In genomic region chr1:52925571-52926005, GRCh38 we compare ENCODE assay signal across 1 cellular context.
TF ChIP-seq lines count a peak whose summit lies in the region.

No MANE protein-coding gene starts in this region.

TF ChIP-seq in HepG2, 621 proteins besides CTCF, POLR2A, EP300 and RAD21 (continued from another document and continues in another):
- TF ChIP-seq MZF1 (CRISPR knock-in tag; IDR thresholded peaks at IDR 0.05; ENCODE audit: borderline replicate concordance) (no peak), MTERF4 (CRISPR knock-in tag; IDR thresholded peaks at IDR 0.05) (no peak), GZF1 (CRISPR knock-in tag; IDR thresholded peaks at IDR 0.05) (no peak), EZH2 (conservative IDR thresholded peaks at IDR 0.05; ENCODE audit: low read depth, low read length) (no peak), SRF (IDR thresholded peaks at IDR 0.05; ENCODE audit: low read depth, low read length) (no peak), ZNF512 (CRISPR knock-in tag; IDR thresholded peaks at IDR 0.05) (no peak), ZNF34 (CRISPR knock-in tag; IDR thresholded peaks at IDR 0.05; ENCODE audit: borderline replicate concordance) (no peak), RCOR2 (CRISPR knock-in tag; IDR thresholded peaks at IDR 0.05) (peak; percentile 80; the same call in 1 of the 2 replicates), IRX3 (CRISPR knock-in tag; IDR thresholded peaks at IDR 0.05; ENCODE audit: borderline replicate concordance, low read depth) (no peak), ATAD3A (CRISPR knock-in tag; IDR thresholded peaks at IDR 0.05) (no peak), IRF2 (CRISPR knock-in tag; IDR thresholded peaks at IDR 0.05) (no peak), PHF21A (CRISPR knock-in tag; IDR thresholded peaks at IDR 0.05) (peak; percentile 84), ZNF766 (CRISPR knock-in tag; IDR thresholded peaks at IDR 0.05; ENCODE audit: borderline replicate concordance) (no peak), ISX (CRISPR knock-in tag; conservative IDR thresholded peaks at IDR 0.05) (no peak), ZNF83 (CRISPR knock-in tag; IDR thresholded peaks at IDR 0.05; ENCODE audit: borderline replicate concordance) (no peak), ZBTB8A (CRISPR knock-in tag; IDR thresholded peaks at IDR 0.05; ENCODE audit: borderline replicate concordance, low read depth) (no peak), JUND (CRISPR knock-in tag; IDR thresholded peaks at IDR 0.05) (no peak), ZNF431 (CRISPR knock-in tag; IDR thresholded peaks at IDR 0.05; ENCODE audit: borderline replicate concordance, low read depth) (peak; percentile 32; the same call in 1 of the 2 replicates), SOX13 (IDR thresholded peaks at IDR 0.05) (no peak), SOX13 (CRISPR knock-in tag; conservative IDR thresholded peaks at IDR 0.05 in 1 of 2, IDR thresholded peaks at IDR 0.05 in 1 of 2) (peak in 1 of 2 experiments; percentile 83; a peak in 2 of 4 replicates), NONO (IDR thresholded peaks at IDR 0.05) (no peak), NONO (CRISPR knock-in tag; conservative IDR thresholded peaks at IDR 0.05) (no peak), ZNF281 (CRISPR knock-in tag; IDR thresholded peaks at IDR 0.05; ENCODE audit: borderline replicate concordance) (no peak), KAT7 (CRISPR knock-in tag; IDR thresholded peaks at IDR 0.05; ENCODE audit: borderline replicate concordance) (no peak), PLSCR1 (CRISPR knock-in tag; IDR thresholded peaks at IDR 0.05; ENCODE audit: borderline replicate concordance) (no peak), SNAI1 (CRISPR knock-in tag; IDR thresholded peaks at IDR 0.05; ENCODE audit: borderline replicate concordance) (no peak), ZNF235 (CRISPR knock-in tag; IDR thresholded peaks at IDR 0.05; ENCODE audit: borderline replicate concordance) (no peak), TEAD3 (CRISPR knock-in tag; optimal IDR thresholded peaks at IDR 0.05; ENCODE audit: borderline replicate concordance) (peak; percentile 65), JUNB (CRISPR knock-in tag; IDR thresholded peaks at IDR 0.05; ENCODE audit: borderline replicate concordance) (no peak), ZNF142 (CRISPR knock-in tag; IDR thresholded peaks at IDR 0.05) (no peak), ASH2L (IDR thresholded peaks at IDR 0.05; ENCODE audit: insufficient read length, low read depth, low read length) (peak; percentile 69), SP140L (CRISPR knock-in tag; IDR thresholded peaks at IDR 0.05; ENCODE audit: borderline replicate concordance) (no peak), ZNF720 (CRISPR knock-in tag; IDR thresholded peaks at IDR 0.05) (no peak), ZNF816 (CRISPR knock-in tag; IDR thresholded peaks at IDR 0.05; ENCODE audit: borderline replicate concordance) (no peak; the same call in 1 of the 2 replicates), BRF2 (CRISPR knock-in tag; IDR thresholded peaks at IDR 0.05) (no peak), ARID5B (CRISPR knock-in tag; IDR thresholded peaks at IDR 0.05) (peak; percentile 74), TERF1 (CRISPR knock-in tag; IDR thresholded peaks at IDR 0.05) (no peak), ZNF570 (CRISPR knock-in tag; IDR thresholded peaks at IDR 0.05; ENCODE audit: borderline replicate concordance) (no peak), FOXA1 (IDR thresholded peaks at IDR 0.05) (no peak), FOXA1 (CRISPR knock-in tag; IDR thresholded peaks at IDR 0.05) (0 out of 2 replicates have a peak, but pooled peaks have one; percentile 3)
